9 cellular contexts compared by ENCODE assay signal in genomic region chr2:55157474-55157884, GRCh38.
DNase-seq lines count a peak whose midpoint lies in the region; TF ChIP-seq lines count a peak whose summit lies in the region.
"Had no signal": no experiment of that assay in that cellular context is flagged by ENCODE, and none has a peak within 500 bp of the region (broad histone marks: within the 10 kb centered on the region; RNA-seq: fewer than 3 reads in every experiment).

No MANE protein-coding gene starts in this region.

- peak overlapping the region; percentile 49 for H3K27ac Mint-ChIP-seq in Caco-2 (ENCODE audit: unreplicated experiment)
- peak overlapping the region in 2 of 3 experiments; percentile 25 to 93 for H3K27ac Mint-ChIP-seq in nephron

- H3K27me3 ChIP-seq in Caco-2 (replicated peaks; ENCODE audit: control insufficient read depth, insufficient read depth, low read length) = no peaks in the 10 kb centered on the region

- BruUV-seq in Caco-2 (replicated peaks; lab: Mats Ljungman, UMichigan) = no TSS peak

- no peak overlapping the region for H3K4me3 ChIP-seq in Caco-2 (ENCODE audit: low read depth, low read length)

- no peaks in the 10 kb centered on the region for H3K36me3 ChIP-seq in Caco-2 (ENCODE audit: control insufficient read depth, insufficient read depth, low read length)

- TF ChIP-seq CTCF in Caco-2 (IDR thresholded peaks at IDR 0.05; ENCODE audit: insufficient read depth in 1 of 2, low read depth in 1 of 2, low read length in 1 of 2, severe bottlenecking in 1 of 2, unreplicated experiment in 1 of 2) (no peak), nephron (IDR thresholded peaks at IDR 0.05; ENCODE audit: unreplicated experiment in 3 of 3) (no peak)

- POLR2A ChIA-PET in Caco-2 (lab: Charles Lee) = no interaction called here

- DNase-seq in Caco-2 (no peak), LHCN-M2 (ENCODE audit: low read depth) (peak; percentile 77), dermis microvascular lymphatic vessel endothelial cell (ENCODE audit: low read depth in 2 of 2) (peak; percentile 23 to 55), NOMO-1 treated with dmso at 0.1 percent for 144 hours (lab: John Stamatoyannopoulos, UW; ENCODE audit: unreplicated experiment) (no peak), SW 1271 (lab: John Stamatoyannopoulos, UW) (no peak), occipital lobe (lab: John Stamatoyannopoulos, UW) (no peak)
- DNase-seq in stimulated activated CD4-positive, alpha-beta T cell treated with anti-CD3 and anti-CD28 coated beads, Interleukin-4, amount 100 ng/mL, for 24 hours = no peak
- DNase-seq: NCI-H226 had no signal

- H3K4me1 Mint-ChIP-seq in Caco-2 (ENCODE audit: low read depth, unreplicated experiment) (peaks cover 49% of the 10 kb centered on the region), nephron (peaks cover 75% of the 10 kb centered on the region)

- H3K36me3 Mint-ChIP-seq in Caco-2 (ENCODE audit: insufficient read depth, unreplicated experiment) (no peaks in the 10 kb centered on the region), nephron (ENCODE audit: low read depth) (no peaks in the 10 kb centered on the region)

- peak overlapping the region; percentile 34 for H3K4me3 Mint-ChIP-seq in Caco-2 (ENCODE audit: unreplicated experiment)
- no peak overlapping the region for H3K4me3 Mint-ChIP-seq in nephron

- intact Hi-C loops in Caco-2 (cut with micrococcal nuclease; ENCODE audit: unreplicated experiment) = no loop called here

- H3K27me3 Mint-ChIP-seq in Caco-2 (ENCODE audit: insufficient read depth, unreplicated experiment) (no peaks in the 10 kb centered on the region), nephron (ENCODE audit: low read depth) (peaks cover 5% of the 10 kb centered on the region)

- CTCF ChIA-PET in Caco-2 (lab: Charles Lee) = interaction anchor here (1.3 kb wide), 1 partner anchor 107 kb away, joined by 3 read pairs; the partner anchor contains the start of gene RTN4

- H3K9me3 ChIP-seq in Caco-2 = no peaks in the 10 kb centered on the region

- H3K9me3 Mint-ChIP-seq in Caco-2 (ENCODE audit: unreplicated experiment) (no peaks in the 10 kb centered on the region), nephron (no peaks in the 10 kb centered on the region)

- H3K4me1 ChIP-seq in Caco-2 = peaks cover 65% of the 10 kb centered on the region

Comparison
In these comparisons a context has a peak if more than half of its experiments do, and no peak if none do; other contexts are left out.
1. DNase-seq: peak in LHCN-M2 (single experiment) and dermis microvascular lymphatic vessel endothelial cell (2 of 2); none in Caco-2 (0 of 2), NOMO-1 treated with dmso at 0.1 percent for 144 hours (single experiment), stimulated activated CD4-positive, alpha-beta T cell treated with anti-CD3 and anti-CD28 coated beads, Interleukin-4, amount 100 ng/mL, for 24 hours (single experiment), SW 1271 (0 of 2) and occipital lobe (single experiment).